In genomic region chr2:27422958-27423357, GRCh38 we compare ENCODE assay signal across 33 cellular contexts. TPM values are rescaled to one million over a fixed set of nuclear protein-coding genes. Genes with fewer than 3 reads are reported as not detected.
DNase-seq lines count a peak whose midpoint lies in the region; ATAC-seq, FAIRE-seq and TF ChIP-seq lines count a peak whose summit lies in the region.
"Had no signal": no experiment of that assay in that cellular context is flagged by ENCODE, and none has a peak within 500 bp of the region (broad histone marks: within the 10 kb centered on the region; RNA-seq: fewer than 3 reads in every experiment).

No MANE protein-coding gene starts in this region.

- no peaks in the 10 kb centered on the region for H3K27me3 ChIP-seq in small intestine (ENCODE audit: control insufficient read depth in 2 of 2, insufficient read depth in 2 of 2, low read length in 2 of 2)
- H3K27me3 ChIP-seq: BE2C; BLaER1; BLaER1 treated with 17β-estradiol and CSF1 and Interleukin-3, amounts not matched to agents 10 nM and 100 nM had no signal

- TF ChIP-seq CTCF in A549 (IDR thresholded peaks at IDR 0.05) (no peak), HEK293 (tag by site-specific recombination; IDR thresholded peaks at IDR 0.05) (no peak)

- H3K27ac ChIP-seq in A549 (no peak overlapping the region), HEK293 (ENCODE audit: extremely low read depth, low read depth, low read length) (no peak overlapping the region), small intestine (ENCODE audit: low read depth in 1 of 2, low read length in 1 of 2) (no peak overlapping the region)
- H3K27ac ChIP-seq: BLaER1; BLaER1 treated with 17β-estradiol and CSF1 and Interleukin-3, amounts not matched to agents 10 nM and 100 nM had no signal

- H3K4me3 ChIP-seq in A549 (no peak overlapping the region), HEK293 (ENCODE audit: low read depth, low read length) (no peak overlapping the region), small intestine (ENCODE audit: low read depth in 1 of 2, low read length in 2 of 2) (no peak overlapping the region)
- H3K4me3 ChIP-seq: BLaER1; BLaER1 treated with 17β-estradiol and CSF1 and Interleukin-3, amounts not matched to agents 10 nM and 100 nM had no signal

- H3K36me3 ChIP-seq in HEK293 (ENCODE audit: control insufficient read depth in 2 of 2, insufficient read depth in 1 of 2, low read length in 2 of 2) (no peaks in the 10 kb centered on the region), small intestine (ENCODE audit: control insufficient read depth in 2 of 2, insufficient read depth in 2 of 2, low read length in 2 of 2) (no peaks in the 10 kb centered on the region)
- H3K36me3 ChIP-seq: BE2C; BLaER1; BLaER1 treated with 17β-estradiol and CSF1 and Interleukin-3, amounts not matched to agents 10 nM and 100 nM had no signal

- no peaks in the 10 kb centered on the region for H3K9me3 ChIP-seq in A549
- no peaks in the 10 kb centered on the region for H3K9me3 ChIP-seq in HEK293 (ENCODE audit: control insufficient read depth, insufficient read depth, low read depth, low read length)
- no peaks in the 10 kb centered on the region for H3K9me3 ChIP-seq in small intestine (ENCODE audit: control insufficient read depth, low read depth)
- H3K9me3 ChIP-seq: BE2C; BLaER1; BLaER1 treated with 17β-estradiol and CSF1 and Interleukin-3, amounts not matched to agents 10 nM and 100 nM; Caco-2 had no signal

- POLR2A ChIA-PET in A549 (lab: Yijun Ruan, JAX) = interaction anchor here (2.3 kb wide), 1 partner anchor 13 kb away, joined by 6 read pairs; the partner anchor contains the start of gene PPM1G
- POLR2A ChIA-PET in HEK293 (lab: Yijun Ruan, JAX) = no interaction called here

- H3K4me1 ChIP-seq in A549 = peaks cover 6% of the 10 kb centered on the region
- H3K4me1 ChIP-seq in HEK293 (ENCODE audit: control insufficient read depth, insufficient read depth, low read length) = no peaks in the 10 kb centered on the region
- H3K4me1 ChIP-seq in small intestine (ENCODE audit: control insufficient read depth in 2 of 2, insufficient read depth in 1 of 2, low read depth in 1 of 2, low read length in 1 of 2) = peaks cover 0 to 3% of the 10 kb centered on the region in 2 donors
- H3K4me1 ChIP-seq: BE2C had no signal

- no peak for TF ChIP-seq POLR2A in A549 (IDR thresholded peaks at IDR 0.05; ENCODE audit: low read length)

- WGBS in A549 (ENCODE audit: missing lambda C conversion rate) = 91% methylated on average over 3 of the region's 3 CpGs
- WGBS in small intestine, 3 donors = 93 to 98% (median 96%) methylated on average over 3 of the region's 3 CpGs

- DNase-seq in A549 (ENCODE audit: low read depth in 1 of 2, low spot score in 1 of 2) = no peak
- DNase-seq in left lobe of liver (ENCODE audit: low spot score) = peak; percentile 14
- DNase-seq in small intestine = no peak
- no peak for DNase-seq in NCI-H146 treated with DMSO at 0.1 percent for 48 hours (lab: John Stamatoyannopoulos, UW; ENCODE audit: unreplicated experiment)
- DNase-seq: 8988T; ACHN; AML-193; BE2C; C1 segment of cervical spinal cord; Caco-2; Calu3; CD4-positive, alpha-beta memory T cell; CD4-positive, alpha-beta T cell; CD4-positive, CD25-positive, alpha-beta regulatory T cell; CD8-positive, alpha-beta memory T cell; CD8-positive, alpha-beta T cell; COR-L47; DMS 273 treated with DMSO at 0.1 percent for 48 hours; DMS153; DMS53; DMS79; DMS79 treated with DMSO at 0.1 percent for 48 hours; DND-41; EL had no signal

- TF ChIP-seq EP300 in A549 (IDR thresholded peaks at IDR 0.05) = no peak

- H3K4me2 ChIP-seq in A549 = no peak overlapping the region
- H3K4me2 ChIP-seq: BLaER1; BLaER1 treated with 17β-estradiol and CSF1 and Interleukin-3, amounts not matched to agents 10 nM and 100 nM had no signal

- FAIRE-seq in A549 (lab: Jason Lieb, UNC) = no peak
- FAIRE-seq in small intestine (lab: Jason Lieb, UNC) = no peak
- FAIRE-seq: A204.1, D721Med had no signal

- ATAC-seq in A549 = no peak
- no peak for ATAC-seq in left lobe of liver
- no peak for ATAC-seq in GM18502 (IDR thresholded peaks at IDR 0.05; ENCODE audit: poor library complexity, unreplicated experiment)
- ATAC-seq: CD8-positive, alpha-beta T cell had no signal

- CTCF ChIA-PET in A549 (lab: Yijun Ruan, JAX) = interaction anchor here (10.4 kb wide), 1 partner anchor 15 kb away, joined by 72 read pairs; the partner anchor contains the start of gene PPM1G
- CTCF ChIA-PET in HEK293 (lab: Yijun Ruan, JAX) = no interaction called here

- TF ChIP-seq RAD21 in A549 (conservative IDR thresholded peaks at IDR 0.05 in 1 of 2, IDR thresholded peaks at IDR 0.05 in 1 of 2) = no peak

TF ChIP-seq in A549, 52 proteins besides CTCF, POLR2A, EP300 and RAD21:
- TF ChIP-seq CBX2 (IDR thresholded peaks at IDR 0.05; ENCODE audit: borderline replicate concordance, low read depth) (no peak), ZC3H11A (IDR thresholded peaks at IDR 0.05) (peak; percentile 27; the same call in 1 of the 2 replicates)

TF ChIP-seq in HEK293, 187 proteins besides CTCF, POLR2A, EP300 and RAD21:
- TF ChIP-seq SP3 (tag by site-specific recombination; IDR thresholded peaks at IDR 0.05) (no peak), ZNF10 (tag by site-specific recombination; IDR thresholded peaks at IDR 0.05) (no peak), ZNF184 (tag by site-specific recombination; IDR thresholded peaks at IDR 0.05) (peak; percentile 91), ZNF280C (tag by site-specific recombination; IDR thresholded peaks at IDR 0.05) (no peak)

RNA-seq across cellular contexts. Expression of gene NRBP1, which starts 5.5 kb away (rescaled TPM):
- polyA plus RNA-seq in A549 (2011; rRNA removed) = 229 and 231 TPM in 2 replicates
- 130 and 155 TPM in 2 replicates for polyA plus RNA-seq in A549 (2012; cell fraction: cytosol; rRNA removed)
- polyA plus RNA-seq in A549 (2012; cell fraction: nucleus; rRNA removed) = 131 and 139 TPM in 2 replicates
- polyA plus RNA-seq in A549 (2017; fragmentation: RNase III; extraction: RNeasy Plus Mini Kit Qiagen cat#74134 plus additional on column Dnase treatment) = 126 to 140 TPM (median 138 TPM) in 3 replicates
- 189 and 247 TPM in 2 replicates for polyA minus RNA-seq in A549 (2011; rRNA and poly(A)+ RNA removed)
- total RNA-seq in left lobe of liver = 37.2 TPM
- 10 to 100 TPM; 51.4 to 84.8 (median 83.9) TPM for polyA plus RNA-seq in small intestine

RNA-seq across cellular contexts. Expression of gene PPM1G, which starts 13.6 kb away (rescaled TPM):
- polyA plus RNA-seq in A549 (2011; rRNA removed) = 123 and 129 TPM in 2 replicates
- polyA plus RNA-seq in A549 (2012; cell fraction: cytosol; rRNA removed) = 113 and 119 TPM in 2 replicates
- polyA plus RNA-seq in A549 (2012; cell fraction: nucleus; rRNA removed) = 85.0 and 104 TPM in 2 replicates
- polyA plus RNA-seq in A549 (2017; fragmentation: RNase III; extraction: RNeasy Plus Mini Kit Qiagen cat#74134 plus additional on column Dnase treatment) = 222 to 230 TPM (median 230 TPM) in 3 replicates
- polyA minus RNA-seq in A549 (2011; rRNA and poly(A)+ RNA removed) = 108 and 111 TPM in 2 replicates
- total RNA-seq in left lobe of liver = 23.3 TPM
- polyA plus RNA-seq in small intestine = 10 to 100 TPM; 44.1 to 93.1 (median 45.4) TPM

RNA-seq across cellular contexts. Expression of gene KRTCAP3, which starts 19.2 kb away (rescaled TPM):
- polyA plus RNA-seq in A549 (2011; rRNA removed) (1.2 and 1.3 TPM in 2 replicates), A549 (2017; fragmentation: RNase III; extraction: RNeasy Plus Mini Kit Qiagen cat#74134 plus additional on column Dnase treatment) (0.68 to 0.92 TPM (median 0.79 TPM) in 3 replicates), small intestine (100 to 1,000 TPM in 1 of 3 donors, 10 to 100 TPM in 2; 57.0 to 127 (median 59.4) TPM)
- 1.0 and 1.2 TPM in 2 replicates for polyA plus RNA-seq in A549 (2012; cell fraction: cytosol; rRNA removed)
- polyA plus RNA-seq in A549 (2012; cell fraction: nucleus; rRNA removed) = 7.8 and 10.5 TPM in 2 replicates
- polyA minus RNA-seq in A549 (2011; rRNA and poly(A)+ RNA removed) = 0.45 and 0.92 TPM in 2 replicates
- 7.1 TPM for total RNA-seq in left lobe of liver
- total RNA-seq: A172, Daoy had no signal
- polyA plus RNA-seq: CD14-positive monocyte had no signal

RNA-seq across cellular contexts. Expression of gene ZNF513, which starts 42.4 kb away (rescaled TPM):
- polyA plus RNA-seq in A549 (2011; rRNA removed) (9.9 and 10.8 TPM in 2 replicates), A549 (2017; fragmentation: RNase III; extraction: RNeasy Plus Mini Kit Qiagen cat#74134 plus additional on column Dnase treatment) (13.1 to 22.7 TPM (median 22.1 TPM) in 3 replicates), small intestine (10 to 100 TPM; 18.4 to 48.1 (median 37.0) TPM)
- 17.4 and 22.5 TPM in 2 replicates for polyA plus RNA-seq in A549 (2012; cell fraction: cytosol; rRNA removed)
- polyA plus RNA-seq in A549 (2012; cell fraction: nucleus; rRNA removed) = 45.0 and 49.8 TPM in 2 replicates
- 12.3 and 13.8 TPM in 2 replicates for polyA minus RNA-seq in A549 (2011; rRNA and poly(A)+ RNA removed)
- 10.5 TPM for total RNA-seq in left lobe of liver
- total RNA-seq: A172 had no signal

RNA-seq across cellular contexts. Expression of gene SNX17, which starts 52.5 kb away (rescaled TPM):
- polyA plus RNA-seq in A549 (2011; rRNA removed) = 141 and 158 TPM in 2 replicates
- polyA plus RNA-seq in A549 (2012; cell fraction: cytosol; rRNA removed) = 137 and 149 TPM in 2 replicates
- polyA plus RNA-seq in A549 (2012; cell fraction: nucleus; rRNA removed) = 150 and 155 TPM in 2 replicates
- polyA plus RNA-seq in A549 (2017; fragmentation: RNase III; extraction: RNeasy Plus Mini Kit Qiagen cat#74134 plus additional on column Dnase treatment) = 150 to 166 TPM (median 154 TPM) in 3 replicates
- polyA minus RNA-seq in A549 (2011; rRNA and poly(A)+ RNA removed) = 117 and 132 TPM in 2 replicates
- total RNA-seq in left lobe of liver = 56.1 TPM
- polyA plus RNA-seq in small intestine = 10 to 100 TPM; 64.6 to 76.6 (median 74.8) TPM

Comparison
In these comparisons a context has a peak if more than half of its experiments do, and no peak if none do; other contexts are left out.
1. RNA of gene KRTCAP3, which starts 19.2 kb away (polyA plus RNA-seq): 57.0 to 127 TPM in small intestine; 0.68 to 10.5 TPM in A549; every median in the first group is over 4 times any median in the second.